28 cellular contexts compared by ENCODE assay signal in the genomic region with DNA sequence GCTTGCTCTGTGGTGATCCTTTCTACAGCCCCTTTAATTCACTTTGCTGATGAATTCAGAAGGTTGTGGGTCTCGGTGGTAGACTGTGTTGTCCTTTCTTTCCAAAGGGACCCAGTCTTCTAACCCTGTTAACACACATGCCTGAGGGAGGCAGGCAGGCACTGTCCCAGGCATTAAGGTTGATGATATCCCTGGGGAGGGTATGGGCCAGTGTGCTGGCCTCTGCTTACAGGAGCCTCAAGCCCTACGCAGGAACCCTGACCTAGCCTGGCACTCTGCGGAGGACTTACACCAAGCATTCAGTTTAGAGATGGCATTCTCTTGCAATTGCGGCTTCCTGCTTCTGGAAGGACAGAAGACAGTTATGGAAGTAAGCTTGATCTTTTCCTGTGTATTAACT.
"Had no signal": no experiment of that assay in that cellular context is flagged by ENCODE, and none has a peak within 500 bp of the region (broad histone marks: within the 10 kb centered on the region; RNA-seq: fewer than 3 reads in every experiment).

No MANE protein-coding gene starts in this region.

- H3K4me3 Mint-ChIP-seq: memory B cell; mesothelial cell of epicardium; naive B cell; natural killer cell; nephron progenitor cell; neural progenitor cell; stimulated activated naive B cell treated with anti-CD40 and anti-IgM and Interleukin-4, amounts not matched to agents 10 μg/mL and 1 μg/mL and 100 μg/mL, for 72 hours had no signal

- H3K4me1 ChIP-seq: neural progenitor cell, parathyroid adenoma, right atrium auricular region, testis, thyroid gland, upper lobe of left lung had no signal

- H3K27me3 ChIP-seq: hepatocyte, neural progenitor cell, neutrophil, right atrium auricular region, stomach, testis, thyroid gland, transverse colon, upper lobe of left lung had no signal

- H3K27me3 Mint-ChIP-seq: memory B cell; naive B cell; progenitor cell of endocrine pancreas; stimulated activated naive B cell treated with anti-CD40 and anti-IgM and Interleukin-4, amounts not matched to agents 10 μg/mL and 1 μg/mL and 100 μg/mL, for 72 hours had no signal

- H3K9me3 Mint-ChIP-seq: memory B cell; mesothelial cell of epicardium; naive B cell; natural killer cell; nephron progenitor cell; neural progenitor cell; stimulated activated naive B cell treated with anti-CD40 and anti-IgM and Interleukin-4, amounts not matched to agents 10 μg/mL and 1 μg/mL and 100 μg/mL, for 72 hours had no signal

- ATAC-seq: natural killer cell; sciatic nerve; stimulated activated naive B cell treated with anti-CD40 and anti-IgM and Interleukin-4, amounts not matched to agents 10 μg/mL and 1 μg/mL and 100 μg/mL, for 72 hours; stimulated activated naive CD8-positive, alpha-beta T cell treated with anti-CD3 and anti-CD28 coated beads, Interleukin-15, Interleukin-2, amounts not matched to agents 100 U/mL and 50 U/mL, for 24 hours had no signal

- H3K4me3 ChIP-seq: hepatocyte, left ventricle myocardium inferior, neural progenitor cell, right atrium auricular region, skin epidermis, stomach, testis, thyroid gland, transverse colon, upper lobe of left lung had no signal

- FAIRE-seq: urothelium cell line had no signal

- H2AFZ ChIP-seq: hepatocyte, neural progenitor cell, parathyroid adenoma had no signal

- H3K9me3 ChIP-seq: left ventricle myocardium inferior, neutrophil, right atrium auricular region, stomach, testis, thyroid gland, transverse colon, upper lobe of left lung had no signal

- DNase-seq: islet precursor cell; left ventricle myocardium inferior; naive B cell; natural killer cell; nephron progenitor cell; occipital lobe; stimulated activated CD4-positive, alpha-beta T cell treated with anti-CD3 and anti-CD28 coated beads, Interleukin-12 subunit alpha, Interleukin-12 subunit beta, amount 100 ng/mL, for 4 hours; stimulated activated CD4-positive, alpha-beta T cell treated with anti-CD3 and anti-CD28 coated beads, Interleukin-15, amount 100 ng/mL, for 24 hours; stimulated activated CD4-positive, alpha-beta T cell treated with anti-CD3 and anti-CD28 coated beads, Interleukin-2, amount 100 ng/mL, for 24 hours; stimulated activated CD4-positive, alpha-beta T cell treated with anti-CD3 and anti-CD28 coated beads, Interleukin-4, amount 100 ng/mL, for 1 hour; stimulated activated naive B cell treated with anti-CD40 and anti-IgM and Interleukin-4, amounts not matched to agents 10 μg/mL and 1 μg/mL and 100 μg/mL, for 72 hours; stimulated activated naive CD8-positive, alpha-beta T cell treated with anti-CD3 and anti-CD28 coated beads, Interleukin-15, Interleukin-2, amounts not matched to agents 100 U/mL and 50 U/mL, for 24 hours; stomach; testis; thyroid gland; transverse colon; upper lobe of left lung had no signal

- H3K4me1 Mint-ChIP-seq: memory B cell; naive B cell; natural killer cell; neural progenitor cell; stimulated activated naive B cell treated with anti-CD40 and anti-IgM and Interleukin-4, amounts not matched to agents 10 μg/mL and 1 μg/mL and 100 μg/mL, for 72 hours had no signal

- H3K36me3 Mint-ChIP-seq: memory B cell; mesothelial cell of epicardium; naive B cell; natural killer cell; stimulated activated naive B cell treated with anti-CD40 and anti-IgM and Interleukin-4, amounts not matched to agents 10 μg/mL and 1 μg/mL and 100 μg/mL, for 72 hours had no signal

- H3K4me2 ChIP-seq: hepatocyte, neural progenitor cell had no signal

- H3K27ac Mint-ChIP-seq: memory B cell; mesothelial cell of epicardium; naive B cell; natural killer cell; neural progenitor cell; progenitor cell of endocrine pancreas; stimulated activated naive B cell treated with anti-CD40 and anti-IgM and Interleukin-4, amounts not matched to agents 10 μg/mL and 1 μg/mL and 100 μg/mL, for 72 hours had no signal

- H3K36me3 ChIP-seq: left ventricle myocardium inferior, neural progenitor cell, neutrophil, right atrium auricular region, thyroid gland, transverse colon, upper lobe of left lung had no signal

- H3K27ac ChIP-seq: hepatocyte, left ventricle myocardium inferior, neural progenitor cell, neutrophil, parathyroid adenoma, right atrium auricular region, skin epidermis, stomach, testis, thyroid gland, transverse colon, upper lobe of left lung had no signal

- H3K9ac ChIP-seq: neural progenitor cell, parathyroid adenoma had no signal
